In the genomic region with DNA sequence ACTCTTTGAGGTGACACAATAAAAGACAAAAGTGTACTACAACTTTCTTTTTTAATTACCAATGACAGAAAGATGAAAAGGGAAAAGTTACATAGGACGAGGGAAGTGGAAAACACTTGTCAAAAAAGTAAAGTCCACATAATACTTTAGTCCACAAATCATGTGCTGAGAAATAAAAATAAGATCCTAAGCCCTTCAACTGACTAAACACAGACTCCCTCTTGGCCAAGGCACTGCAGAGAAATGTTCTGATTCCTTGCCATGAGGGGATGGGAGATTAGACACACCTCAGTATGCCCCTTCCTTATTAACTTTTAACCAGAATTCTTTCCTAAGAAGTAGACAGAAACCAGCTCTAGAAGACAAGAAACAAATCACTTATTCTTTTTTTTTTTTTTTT, we compare ENCODE assay signal across 25 cellular contexts.
"Had no signal": no experiment of that assay in that cellular context is flagged by ENCODE, and none has a peak within 500 bp of the region (broad histone marks: within the 10 kb centered on the region; RNA-seq: fewer than 3 reads in every experiment).

No MANE protein-coding gene starts in this region.

- ATAC-seq: effector memory CD8-positive, alpha-beta T cell; esophagus mucosa; foreskin keratinocyte; gastrocnemius medialis; gastroesophageal sphincter; heart left ventricle; heart right ventricle had no signal

- H3K4me3 Mint-ChIP-seq: dendritic cell treated with granulocyte-macrophage colony-stimulating factor and Interleukin-4, amounts not matched to agents 40 ng/mL and 50 ng/mL, for 4 days; effector memory CD8-positive, alpha-beta T cell; endodermal cell had no signal

- DNase-seq: colonic mucosa; cortex of kidney; dermis blood vessel endothelial cell; dorsolateral prefrontal cortex; effector CD4-positive, alpha-beta T cell; effector CD8-positive, alpha-beta T cell; effector memory CD4-positive, alpha-beta T cell; effector memory CD8-positive, alpha-beta T cell; endodermal cell; erythroblast; esophagus squamous epithelium; foreskin fibroblast; foreskin keratinocyte; foreskin melanocyte; gastrocnemius medialis; glutamatergic neuron; head of caudate nucleus; heart left ventricle; heart right ventricle had no signal

- H3K9me3 ChIP-seq: colonic mucosa, esophagus muscularis mucosa, esophagus squamous epithelium, gastrocnemius medialis, gastroesophageal sphincter, heart left ventricle, heart right ventricle had no signal

- H3K27me3 ChIP-seq: colonic mucosa, dorsolateral prefrontal cortex, esophagus muscularis mucosa, esophagus squamous epithelium, foreskin keratinocyte, gastrocnemius medialis, gastroesophageal sphincter, heart left ventricle, heart right ventricle had no signal

- H3K27ac Mint-ChIP-seq: effector memory CD8-positive, alpha-beta T cell; endodermal cell had no signal

- H3K27me3 Mint-ChIP-seq: dendritic cell treated with granulocyte-macrophage colony-stimulating factor and Interleukin-4, amounts not matched to agents 40 ng/mL and 50 ng/mL, for 4 days; effector memory CD8-positive, alpha-beta T cell had no signal

- H3K4me3 ChIP-seq: colonic mucosa, coronary artery, dorsolateral prefrontal cortex, esophagus muscularis mucosa, esophagus squamous epithelium, gastrocnemius medialis, gastroesophageal sphincter, heart left ventricle, heart right ventricle had no signal

- H3K4me1 ChIP-seq: colonic mucosa, esophagus squamous epithelium had no signal

- H3K27ac ChIP-seq: colonic mucosa, coronary artery, dorsolateral prefrontal cortex, epithelial cell of prostate, esophagus muscularis mucosa, esophagus squamous epithelium, gastrocnemius medialis, gastroesophageal sphincter, heart right ventricle had no signal

- H3K9me3 Mint-ChIP-seq: effector memory CD8-positive, alpha-beta T cell had no signal

- H3K36me3 ChIP-seq: colonic mucosa, esophagus muscularis mucosa, esophagus squamous epithelium, gastrocnemius medialis, gastroesophageal sphincter, heart left ventricle, heart right ventricle had no signal
